In genomic region chr20:44780226-44780625, GRCh38 we compare ENCODE assay signal across 8 cellular contexts. TPM values are rescaled to one million over a fixed set of nuclear protein-coding genes. Genes with fewer than 3 reads are reported as not detected.
DNase-seq lines count a peak whose midpoint lies in the region; ATAC-seq and TF ChIP-seq lines count a peak whose summit lies in the region.

No MANE protein-coding gene starts in this region.

- ATAC-seq in Right ventricle myocardium superior (ENCODE audit: poor library complexity) (no peak), foreskin keratinocyte (peak; percentile 55), GM21390 (IDR thresholded peaks at IDR 0.05; ENCODE audit: unreplicated experiment) (no peak), GM21528 (IDR thresholded peaks at IDR 0.05; ENCODE audit: low FRiP score, unreplicated experiment) (no peak)

- H3K27me3 ChIP-seq in foreskin keratinocyte = no peaks in the 10 kb centered on the region

- DNase-seq in Right ventricle myocardium superior (peak; percentile 48), cardiac septum (ENCODE audit: low spot score) (no peak), foreskin keratinocyte (peak in 1 of 2 donors; percentile 16), NCI-H1417 treated with DMSO at 0.1 percent for 48 hours (lab: John Stamatoyannopoulos, UW) (no peak)
- peak; percentile 86 for DNase-seq in activated CD4-positive, alpha-beta T cell treated with anti-CD3 and anti-CD28 coated beads, Interleukin-2, amount 10 ng/mL, durations not matched to agents 24 days and 14 days
- peak; percentile 4 to 12 for DNase-seq in stimulated activated CD4-positive, alpha-beta T cell treated with anti-CD3 and anti-CD28 coated beads, Interleukin-1b, Interleukin-23, amount 100 ng/mL, for 4 hours (ENCODE audit: low read depth in 2 of 2)

- TF ChIP-seq CTCF in foreskin keratinocyte (conservative IDR thresholded peaks at IDR 0.05) = no peak

- H3K4me1 ChIP-seq in foreskin keratinocyte = no peaks in the 10 kb centered on the region

- no peak overlapping the region for H3K27ac ChIP-seq in foreskin keratinocyte

- H3K9me3 Mint-ChIP-seq in activated CD4-positive, alpha-beta T cell treated with anti-CD3 and anti-CD28 coated beads, Interleukin-2, amount 10 ng/mL, durations not matched to agents 24 days and 14 days = no peaks in the 10 kb centered on the region

- H3K36me3 Mint-ChIP-seq in activated CD4-positive, alpha-beta T cell treated with anti-CD3 and anti-CD28 coated beads, Interleukin-2, amount 10 ng/mL, durations not matched to agents 24 days and 14 days (ENCODE audit: low read depth) = no peaks in the 10 kb centered on the region

- no peaks in the 10 kb centered on the region for H3K27me3 Mint-ChIP-seq in activated CD4-positive, alpha-beta T cell treated with anti-CD3 and anti-CD28 coated beads, Interleukin-2, amount 10 ng/mL, durations not matched to agents 24 days and 14 days

- intact Hi-C loops in Right ventricle myocardium superior (cut with DNase I) = no loop called here
- intact Hi-C loops in cardiac septum (cut with DNase I) = no loop called here
- intact Hi-C loops in activated CD4-positive, alpha-beta T cell treated with anti-CD3 and anti-CD28 coated beads, Interleukin-2, amount 10 ng/mL, durations not matched to agents 24 days and 14 days (cut with micrococcal nuclease) = no loop called here

- no peak overlapping the region for H3K27ac Mint-ChIP-seq in activated CD4-positive, alpha-beta T cell treated with anti-CD3 and anti-CD28 coated beads, Interleukin-2, amount 10 ng/mL, durations not matched to agents 24 days and 14 days

- no peak overlapping the region for H3K4me3 Mint-ChIP-seq in activated CD4-positive, alpha-beta T cell treated with anti-CD3 and anti-CD28 coated beads, Interleukin-2, amount 10 ng/mL, durations not matched to agents 24 days and 14 days

- H3K4me1 Mint-ChIP-seq in activated CD4-positive, alpha-beta T cell treated with anti-CD3 and anti-CD28 coated beads, Interleukin-2, amount 10 ng/mL, durations not matched to agents 24 days and 14 days = no peaks in the 10 kb centered on the region

RNA-seq across cellular contexts. Expression of gene RIMS4, which starts 30.1 kb away (rescaled TPM):
- total RNA-seq in Right ventricle myocardium superior = 0.13 TPM
- total RNA-seq in cardiac septum = 0.27 TPM
- total RNA-seq in activated CD4-positive, alpha-beta T cell treated with anti-CD3 and anti-CD28 coated beads, Interleukin-2, amount 10 ng/mL, durations not matched to agents 24 days and 14 days = not detected in 2 replicates
- total RNA-seq in foreskin keratinocyte = not detected in 2 replicates
- not detected in 2 replicates for polyA plus RNA-seq in foreskin keratinocyte

RNA-seq across cellular contexts. Expression of gene KCNK15, which starts 34.6 kb away (rescaled TPM):
- total RNA-seq in Right ventricle myocardium superior = 0.19 TPM
- 0.97 TPM for total RNA-seq in cardiac septum
- total RNA-seq in activated CD4-positive, alpha-beta T cell treated with anti-CD3 and anti-CD28 coated beads, Interleukin-2, amount 10 ng/mL, durations not matched to agents 24 days and 14 days = 0.44 and 0.76 TPM in 2 replicates
- total RNA-seq in foreskin keratinocyte = not detected in 2 replicates
- polyA plus RNA-seq in foreskin keratinocyte = 0.01 TPM in 1 of 2 replicates, not detected in the other

Comparison
In these comparisons a context has a peak if more than half of its experiments do, and no peak if none do; other contexts are left out.
1. DNase-seq: peak in Right ventricle myocardium superior (single experiment), activated CD4-positive, alpha-beta T cell treated with anti-CD3 and anti-CD28 coated beads, Interleukin-2, amount 10 ng/mL, durations not matched to agents 24 days and 14 days (single experiment) and stimulated activated CD4-positive, alpha-beta T cell treated with anti-CD3 and anti-CD28 coated beads, Interleukin-1b, Interleukin-23, amount 100 ng/mL, for 4 hours (2 of 2); none in cardiac septum (single experiment) and NCI-H1417 treated with DMSO at 0.1 percent for 48 hours (single experiment).